In genomic region chr4:55395529-55396304, GRCh38 we compare ENCODE assay signal across 8 cellular contexts. TPM values are rescaled to one million over a fixed set of nuclear protein-coding genes. Genes with fewer than 3 reads are reported as not detected.
DNase-seq lines count a peak whose midpoint lies in the region; ATAC-seq and TF ChIP-seq lines count a peak whose summit lies in the region.

Gene TMEM165, plus strand, starts transcription at chr4:55395957. Its CDS starts 233 bp downstream, at chr4:55396190.

- H2AFZ ChIP-seq in parathyroid adenoma = peak within 1 kb of the TSS; percentile 89

- DNase-seq in NCI-H1417 (lab: John Stamatoyannopoulos, UW) (peak; percentile 92 to 93 (median 93)), SW 1271 (lab: John Stamatoyannopoulos, UW) (peak; percentile 47 to 78), Right ventricle myocardium inferior (ENCODE audit: missing footprints) (peak; percentile 96), tibial artery (peak; percentile 88 to 95)
- peak; percentile 81 for DNase-seq in activated naive CD8-positive, alpha-beta T cell treated with anti-CD3 and anti-CD28 coated beads, Interleukin-2, amount 50 U/mL, for 16 hours (ENCODE audit: low read depth, low spot score)

- TF ChIP-seq CTCF in GM12875 (IDR thresholded peaks at IDR 0.05; ENCODE audit: borderline replicate concordance, insufficient read depth, low read depth, low read length) (no peak), parathyroid adenoma (IDR thresholded peaks at IDR 0.05) (no peak), tibial artery (IDR thresholded peaks at IDR 0.05) (no peak)

- H3K79me2 ChIP-seq in parathyroid adenoma = peaks cover 11% of the 10 kb centered on the region

- H3K27ac ChIP-seq in parathyroid adenoma = peak within 1 kb of the TSS; percentile 88
- H3K27ac ChIP-seq in tibial artery = peak within 1 kb of the TSS; percentile 98 to 99

- peak within 1 kb of the TSS; percentile 94 for H3K4me3 ChIP-seq in GM12875 (ENCODE audit: low read depth, low read length)
- peak within 1 kb of the TSS; percentile 77 for H3K4me3 ChIP-seq in parathyroid adenoma (ENCODE audit: low read depth, low read length)
- H3K4me3 ChIP-seq in tibial artery = peak within 1 kb of the TSS; percentile 74 to 98

- intact Hi-C loops in Right ventricle myocardium inferior (cut with DNase I) (loop anchor here (1.0 to 5.0 kb wide), 3 partner anchors 48 to 457 kb away; partner anchors contain the start of genes CLOCK and EXOC1), tibial artery (cut with DNase I; ENCODE audit: low total_unique reads) (loop anchor here (5.0 to 10.0 kb wide), 3 partner anchors 48 to 459 kb away; partner anchors contain the start of genes CLOCK, EXOC1 and SRD5A3)

- ATAC-seq in HG02763 (IDR thresholded peaks at IDR 0.05; ENCODE audit: unreplicated experiment) (peak; percentile 93), Right ventricle myocardium inferior (peak; percentile 98)

- H3K9ac ChIP-seq in parathyroid adenoma = peak within 1 kb of the TSS; percentile 93

- H3K4me1 ChIP-seq in parathyroid adenoma (peaks cover 3% of the 10 kb centered on the region), tibial artery (peaks cover 0 to 37% (median 18%) of the 10 kb centered on the region in 4 donors)

- H3K36me3 ChIP-seq in parathyroid adenoma (ENCODE audit: control insufficient read depth, insufficient read depth, low read length) (no peaks in the 10 kb centered on the region), tibial artery (no peaks in the 10 kb centered on the region)

- peak within 1 kb of the TSS; percentile 95 for H3K4me2 ChIP-seq in parathyroid adenoma (ENCODE audit: low read length)

- no peaks in the 10 kb centered on the region for H3K27me3 ChIP-seq in parathyroid adenoma (ENCODE audit: control insufficient read depth, insufficient read depth, low read length)
- H3K27me3 ChIP-seq in tibial artery = no peaks in the 10 kb centered on the region

- H3K9me3 ChIP-seq in parathyroid adenoma (ENCODE audit: control insufficient read depth, low read length) = no peaks in the 10 kb centered on the region
- no peaks in the 10 kb centered on the region for H3K9me3 ChIP-seq in tibial artery

RNA-seq across cellular contexts. Expression of gene TMEM165, which starts in this region (rescaled TPM):
- total RNA-seq in Right ventricle myocardium inferior = 38.3 TPM

Comparison
In these comparisons a context has a peak if more than half of its experiments do, and no peak if none do; other contexts are left out.
1. Peak in every context shown above with its lines: DNase-seq, ATAC-seq, H3K4me3 ChIP-seq and H3K27ac ChIP-seq.